Comparison of ENCODE assay signal across 2 cellular contexts in genomic region chr6:51025082-51025777, GRCh38.
TF ChIP-seq lines count a peak whose summit lies in the region.

No MANE protein-coding gene starts in this region.

TF ChIP-seq in IMR-90, 13 proteins besides CTCF, POLR2A, EP300 and RAD21 (continued from another document):
- TF ChIP-seq RFX5 (IDR thresholded peaks at IDR 0.05; ENCODE audit: low read depth, low read length) (no peak), MAFK (IDR thresholded peaks at IDR 0.05; ENCODE audit: low read depth, low read length) (no peak), FOS (IDR thresholded peaks at IDR 0.05; ENCODE audit: low read depth, low read length) (no peak), NFE2L2 (IDR thresholded peaks at IDR 0.05; ENCODE audit: low read depth, low read length) (no peak), CEBPB (IDR thresholded peaks at IDR 0.05; ENCODE audit: low read depth, low read length) (no peak), SMC3 (IDR thresholded peaks at IDR 0.05; ENCODE audit: low read depth, low read length) (no peak), USF2 (IDR thresholded peaks at IDR 0.05; ENCODE audit: low read depth, low read length) (no peak), CHD1 (IDR thresholded peaks at IDR 0.05; ENCODE audit: low read depth, low read length) (no peak), RCOR1 (IDR thresholded peaks at IDR 0.05; ENCODE audit: insufficient replicate concordance, low read length) (no peak), ELK1 (IDR thresholded peaks at IDR 0.05; ENCODE audit: borderline replicate concordance, low read depth, low read length) (no peak), MAZ (IDR thresholded peaks at IDR 0.05; ENCODE audit: borderline replicate concordance, low read depth, low read length) (no peak)

TF ChIP-seq in K562, 482 proteins besides CTCF, POLR2A, EP300 and RAD21 (continued from another document and continues in another):
- TF ChIP-seq THRB (CRISPR knock-in tag; conservative IDR thresholded peaks at IDR 0.05) (no peak), SAFB2 (IDR thresholded peaks at IDR 0.05; ENCODE audit: borderline replicate concordance, low read depth, low read length, severe bottlenecking) (no peak), ELF4 (CRISPR knock-in tag; IDR thresholded peaks at IDR 0.05) (no peak), TFAP4 (CRISPR knock-in tag; IDR thresholded peaks at IDR 0.05; ENCODE audit: borderline replicate concordance) (peak; percentile 83), RFX1 (IDR thresholded peaks at IDR 0.05) (no peak), KDM1A (IDR thresholded peaks at IDR 0.05) (no peak), ZBTB11 (CRISPR knock-in tag; IDR thresholded peaks at IDR 0.05) (no peak), ZEB2 (IDR thresholded peaks at IDR 0.05) (peak; percentile 43; the same call in 1 of the 2 replicates), NFYB (IDR thresholded peaks at IDR 0.05; ENCODE audit: extremely low read depth, insufficient read length) (no peak), MEF2A (IDR thresholded peaks at IDR 0.05; ENCODE audit: control insufficient read depth, low read depth, low read length) (no peak), ZNF639 (CRISPR knock-in tag; conservative IDR thresholded peaks at IDR 0.05 in 1 of 2, IDR thresholded peaks at IDR 0.05 in 1 of 2) (no peak), HMGN3 (IDR thresholded peaks at IDR 0.05; ENCODE audit: borderline replicate concordance, extremely low read depth, insufficient read length, low read depth, low read length) (no peak), TSHZ1 (CRISPR knock-in tag; IDR thresholded peaks at IDR 0.05) (no peak), PML (IDR thresholded peaks at IDR 0.05; ENCODE audit: low read length) (no peak), ZSCAN29 (IDR thresholded peaks at IDR 0.05) (no peak), EHMT2 (IDR thresholded peaks at IDR 0.05) (peak; percentile 53; the same call in 1 of the 2 replicates), CEBPB (tag; IDR thresholded peaks at IDR 0.05) (no peak), CHAMP1 (IDR thresholded peaks at IDR 0.05) (no peak), SMARCE1 (IDR thresholded peaks at IDR 0.05) (peak; percentile 74), PTBP1 (IDR thresholded peaks at IDR 0.05; ENCODE audit: low read depth, low read length) (no peak), MCM5 (IDR thresholded peaks at IDR 0.05; ENCODE audit: low read depth) (no peak), MED1 (CRISPR knock-in tag; IDR thresholded peaks at IDR 0.05; ENCODE audit: borderline replicate concordance) (no peak), CREB1 (IDR thresholded peaks at IDR 0.05) (peak; percentile 57; the same call in 1 of the 2 replicates), CREB1 (CRISPR knock-in tag; IDR thresholded peaks at IDR 0.05) (no peak), ID3 (CRISPR knock-in tag; IDR thresholded peaks at IDR 0.05) (no peak), ID3 (tag; IDR thresholded peaks at IDR 0.05) (no peak), HSF4 (CRISPR knock-in tag; IDR thresholded peaks at IDR 0.05; ENCODE audit: borderline replicate concordance) (no peak), MAX (CRISPR knock-in tag; IDR thresholded peaks at IDR 0.05) (no peak), MTA1 (IDR thresholded peaks at IDR 0.05; ENCODE audit: borderline replicate concordance) (no peak), NEUROD1 (IDR thresholded peaks at IDR 0.05; ENCODE audit: borderline replicate concordance, low read depth, low read length, partially characterized antibody) (peak; percentile 43), HINFP (tag; conservative IDR thresholded peaks at IDR 0.05; ENCODE audit: low read depth) (no peak), CREB3L1 (IDR thresholded peaks at IDR 0.05; ENCODE audit: borderline replicate concordance, low read depth) (peak; percentile 98), XRCC5 (IDR thresholded peaks at IDR 0.05; ENCODE audit: low read depth, low read length) (no peak), JUN (IDR thresholded peaks at IDR 0.05; ENCODE audit: borderline replicate concordance, low read depth, low read length) (peak; percentile 90), JUN (CRISPR knock-in tag; IDR thresholded peaks at IDR 0.05; ENCODE audit: borderline replicate concordance) (no peak), SP2 (IDR thresholded peaks at IDR 0.05; ENCODE audit: extremely low read depth, low read depth, low read length, poor library complexity, severe bottlenecking) (no peak), HDAC1 (IDR thresholded peaks at IDR 0.05) (no peak), ZNF239 (CRISPR knock-in tag; IDR thresholded peaks at IDR 0.05) (no peak), TEAD1 (CRISPR knock-in tag; IDR thresholded peaks at IDR 0.05) (no peak), ZBTB1 (CRISPR knock-in tag; IDR thresholded peaks at IDR 0.05; ENCODE audit: borderline replicate concordance, low read depth) (no peak), NCOA1 (IDR thresholded peaks at IDR 0.05; ENCODE audit: low read depth) (no peak), CTBP1 (IDR thresholded peaks at IDR 0.05; ENCODE audit: borderline replicate concordance) (peak; percentile 76), SIX5 (IDR thresholded peaks at IDR 0.05; ENCODE audit: borderline replicate concordance in 1 of 2, insufficient read depth in 1 of 2, low read depth in 1 of 2, low read length in 2 of 2) (no peak), BRD4 (IDR thresholded peaks at IDR 0.05) (0 out of 2 replicates have a peak, but pooled peaks have one; percentile 55), ZZZ3 (IDR thresholded peaks at IDR 0.05) (no peak), NRF1 (conservative IDR thresholded peaks at IDR 0.05 in 1 of 2, IDR thresholded peaks at IDR 0.05 in 1 of 2) (peak; percentile 16 to 29; a peak in 1 of 4 replicates), STAT5B (CRISPR knock-in tag; IDR thresholded peaks at IDR 0.05) (no peak)
